ENCODE assay signal across 25 cellular contexts in the genomic region with DNA sequence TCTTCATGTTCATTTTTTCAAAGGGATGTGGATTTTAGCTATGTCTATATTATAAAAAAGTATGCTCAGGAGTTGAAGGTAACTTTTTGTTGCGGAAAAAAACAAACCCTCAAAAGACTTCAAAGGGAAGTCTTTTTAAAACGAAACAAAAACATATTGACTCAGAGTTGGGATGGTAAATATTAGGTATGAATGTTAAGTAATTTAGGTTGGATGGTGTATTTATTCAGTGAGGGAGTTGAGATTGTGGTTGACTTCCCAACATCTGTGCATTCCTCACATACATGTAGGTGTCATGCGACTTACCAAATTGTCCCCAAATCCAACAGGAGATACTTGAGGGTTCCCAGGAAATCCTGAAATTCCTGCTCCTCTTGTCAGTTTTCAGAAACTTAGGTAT. TPM values are rescaled to one million over a fixed set of nuclear protein-coding genes. Genes with fewer than 3 reads are reported as not detected.
"Had no signal": no experiment of that assay in that cellular context is flagged by ENCODE, and none has a peak within 500 bp of the region (broad histone marks: within the 10 kb centered on the region; RNA-seq: fewer than 3 reads in every experiment).

No MANE protein-coding gene starts in this region.

- H3K4me1 Mint-ChIP-seq: activated naive CD8-positive, alpha-beta T cell treated with anti-CD3 and anti-CD28 coated beads, Interleukin-2, amount 50 U/mL, for 24 hours had no signal

- H3K9me3 Mint-ChIP-seq: activated naive CD4-positive, alpha-beta T cell treated with anti-CD3 and anti-CD28 coated beads, Interleukin-2, amount 50 U/mL, for 72 hours; activated naive CD8-positive, alpha-beta T cell treated with anti-CD3 and anti-CD28 coated beads, Interleukin-2, amount 50 U/mL, for 24 hours; T-helper 1 cell treated with Interleukin-12 subunit alpha and Interleukin-12 subunit beta and Interleukin-4 antibody, amounts not matched to agents 30 μg/mL and 1 μg/mL, for 36 hours had no signal

- H3K4me1 ChIP-seq: ascending aorta, Peyer's patch had no signal

- H3K4me3 Mint-ChIP-seq: activated CD8-positive, alpha-beta T cell treated with anti-CD3 and anti-CD28 coated beads, Interleukin-2, amount 10 ng/mL, durations not matched to agents 7 days and 5 days; activated naive CD8-positive, alpha-beta T cell treated with anti-CD3 and anti-CD28 coated beads, Interleukin-2, amount 50 U/mL, for 24 hours; T-helper 1 cell treated with Interleukin-12 subunit alpha and Interleukin-12 subunit beta and Interleukin-4 antibody, amounts not matched to agents 30 μg/mL and 1 μg/mL, for 36 hours had no signal

- H3K27me3 ChIP-seq: ascending aorta, brain microvascular endothelial cell, cardiac muscle cell, Peyer's patch had no signal

- DNase-seq: activated CD4-positive, alpha-beta T cell treated with anti-CD3 and anti-CD28 coated beads for 48 hours; activated CD4-positive, alpha-beta T cell treated with anti-CD3 and anti-CD28 coated beads, Interleukin-2, amount 50 U/mL, for 4 hours; activated CD4-positive, CD25-positive, alpha-beta regulatory T cell treated with anti-CD3 and anti-CD28 coated beads, Interleukin-2, amount 50 U/mL, for 72 hours; activated CD8-positive, alpha-beta memory T cell treated with anti-CD3 and anti-CD28 coated beads, Interleukin-2, amount 50 U/mL, for 48 hours; activated CD8-positive, alpha-beta T cell treated with anti-CD3 and anti-CD28 coated beads, Interleukin-2, amount 10 ng/mL, durations not matched to agents 7 days and 5 days; activated effector memory CD4-positive, alpha-beta T cell treated with anti-CD3 and anti-CD28 coated beads, Interleukin-2, amount 50 U/mL, for 16 hours; activated naive CD4-positive, alpha-beta T cell treated with Interleukin-2 at 50 U/mL for 16 hours; activated naive CD8-positive, alpha-beta T cell treated with anti-CD3 and anti-CD28 coated beads, Interleukin-2, amount 50 U/mL, for 24 hours; activated T-cell treated with anti-CD3 and anti-CD28 coated beads, Interleukin-2, amount 50 U/mL, for 1 hour; amniotic stem cell; brain microvascular endothelial cell; MM.1S; NCI-H1436 treated with DMSO at 0.1 percent for 48 hours; NCI-H187; NCI-H2081; NCI-H510A treated with DMSO at 0.1 percent for 48 hours; Peyer's patch; Right ventricle myocardium superior; SW 1271 had no signal

- H3K36me3 ChIP-seq: ascending aorta, brain microvascular endothelial cell, cardiac muscle cell, Peyer's patch, SJSA1 had no signal

- H3K27ac ChIP-seq: ascending aorta, brain microvascular endothelial cell, cardiac muscle cell, Peyer's patch, RWPE1, SJSA1 had no signal

- H3K27ac Mint-ChIP-seq: activated CD8-positive, alpha-beta T cell treated with anti-CD3 and anti-CD28 coated beads, Interleukin-2, amount 10 ng/mL, durations not matched to agents 7 days and 5 days; activated naive CD4-positive, alpha-beta T cell treated with anti-CD3 and anti-CD28 coated beads, Interleukin-2, amount 50 U/mL, for 72 hours; activated naive CD8-positive, alpha-beta T cell treated with anti-CD3 and anti-CD28 coated beads, Interleukin-2, amount 50 U/mL, for 24 hours; T-helper 1 cell treated with Interleukin-12 subunit alpha and Interleukin-12 subunit beta and Interleukin-4 antibody, amounts not matched to agents 30 μg/mL and 1 μg/mL, for 36 hours had no signal

- H3K4me3 ChIP-seq: ascending aorta, cardiac muscle cell, Peyer's patch, SJSA1 had no signal

- H3K9me3 ChIP-seq: ascending aorta, Peyer's patch, SJSA1 had no signal

- H3K36me3 Mint-ChIP-seq: activated naive CD4-positive, alpha-beta T cell treated with anti-CD3 and anti-CD28 coated beads, Interleukin-2, amount 50 U/mL, for 72 hours had no signal

RNA-seq across cellular contexts. Expression of a gene that starts 32.7 kb away (rescaled TPM):
- total RNA-seq: activated CD8-positive, alpha-beta T cell treated with anti-CD3 and anti-CD28 coated beads, Interleukin-2, amount 10 ng/mL, durations not matched to agents 7 days and 5 days; activated naive CD4-positive, alpha-beta T cell treated with anti-CD3 and anti-CD28 coated beads, Interleukin-2, amount 50 U/mL, for 72 hours; ascending aorta; Peyer's patch; Right ventricle myocardium superior; SJSA1 had no signal
